Comparison of ENCODE assay signal across 8 cellular contexts in genomic region chr2:72973566-72974435, GRCh38. TPM values are rescaled to one million over a fixed set of nuclear protein-coding genes. Genes with fewer than 3 reads are reported as not detected.
A peak's percentile ranks its signal among the peaks of the same experiment; 100 is the strongest.
DNase-seq lines count a peak whose midpoint lies in the region; ATAC-seq and TF ChIP-seq lines count a peak whose summit lies in the region.

No MANE protein-coding gene starts in this region.

- TF ChIP-seq CTCF in GM20000 (IDR thresholded peaks at IDR 0.05; ENCODE audit: extremely low read depth, missing control alignments) (peak; percentile 82), OCI-LY3 (IDR thresholded peaks at IDR 0.05; ENCODE audit: low read depth, low read length) (peak; percentile 81), heart right ventricle (IDR thresholded peaks at IDR 0.05) (peak; percentile 38 to 84 (median 73)), smooth muscle cell (IDR thresholded peaks at IDR 0.05; ENCODE audit: borderline replicate concordance, insufficient read depth, poor library complexity, severe bottlenecking) (peak; percentile 73)

- H3K9ac ChIP-seq in OCI-LY3 (ENCODE audit: low read length) (no peak overlapping the region), smooth muscle cell (ENCODE audit: low read depth) (no peak overlapping the region)

- H2AFZ ChIP-seq in OCI-LY3 (ENCODE audit: low read depth, low read length): no peak overlapping the region
- H2AFZ ChIP-seq in smooth muscle cell (ENCODE audit: low read depth): no peak overlapping the region

- intact Hi-C loops in heart right ventricle (cut with DNase I): loop anchor here (2.0 to 10.0 kb wide), 5 partner anchors 39 to 82 kb away; no protein-coding TSS in a partner anchor

- H3K4me2 ChIP-seq in OCI-LY3 (ENCODE audit: low read length) (no peak overlapping the region), smooth muscle cell (no peak overlapping the region)

- H3F3A ChIP-seq in smooth muscle cell (ENCODE audit: low read depth): no peaks in the 10 kb centered on the region

- H3K9me3 ChIP-seq in OCI-LY3 (ENCODE audit: insufficient read depth, low read length): no peaks in the 10 kb centered on the region
- H3K9me3 ChIP-seq in heart right ventricle: no peaks in the 10 kb centered on the region
- H3K9me3 ChIP-seq in smooth muscle cell (replicated peaks; ENCODE audit: low read depth): no peaks in the 10 kb centered on the region

- no peaks in the 10 kb centered on the region for H3K36me3 ChIP-seq in OCI-LY3 (replicated peaks; ENCODE audit: low read depth, low read length)
- peaks cover 0 to 18% (median 0%) of the 10 kb centered on the region in 9 donors for H3K36me3 ChIP-seq in heart right ventricle
- no peaks in the 10 kb centered on the region for H3K36me3 ChIP-seq in smooth muscle cell (ENCODE audit: low read depth)

- H3K27me3 ChIP-seq in OCI-LY3 (ENCODE audit: low read depth, low read length): peaks cover 12% of the 10 kb centered on the region
- H3K27me3 ChIP-seq in heart right ventricle: no peaks in the 10 kb centered on the region
- H3K27me3 ChIP-seq in smooth muscle cell (ENCODE audit: low read depth): no peaks in the 10 kb centered on the region

- ATAC-seq in heart right ventricle (peak; percentile 65 to 89 (median 78)), HG03095 (IDR thresholded peaks at IDR 0.05; ENCODE audit: unreplicated experiment) (no peak)

- H3K79me2 ChIP-seq in OCI-LY3 (ENCODE audit: low read length) (no peaks in the 10 kb centered on the region), smooth muscle cell (ENCODE audit: low read depth) (no peaks in the 10 kb centered on the region)

- H3K4me3 ChIP-seq in OCI-LY3 (ENCODE audit: low read length): no peak overlapping the region
- no peak overlapping the region for H3K4me3 ChIP-seq in heart right ventricle
- no peak overlapping the region for H3K4me3 ChIP-seq in smooth muscle cell

- DNase-seq in DMS153 treated with DMSO at 0.1 percent for 48 hours (lab: John Stamatoyannopoulos, UW; ENCODE audit: unreplicated experiment): peak; percentile 32
- DNase-seq in GM20000 (ENCODE audit: low spot score): peak; percentile 79
- peak; percentile 14 for DNase-seq in HS-5 (ENCODE audit: low read depth)
- peak; percentile 26 for DNase-seq in activated naive CD4-positive, alpha-beta T cell treated with anti-CD3 and anti-CD28 coated beads, Interleukin-2, amount 50 U/mL, for 16 hours
- DNase-seq in heart right ventricle: peak in 1 of 2 donors; percentile 30
- no peak for DNase-seq in smooth muscle cell (lab: John Stamatoyannopoulos, UW; ENCODE audit: unreplicated experiment)

- H4K20me1 ChIP-seq in OCI-LY3 (ENCODE audit: insufficient read depth, low read length) (no peaks in the 10 kb centered on the region), smooth muscle cell (ENCODE audit: low read depth) (no peaks in the 10 kb centered on the region)

- 64 to 66% methylated on average over 12 of the region's 12 CpGs for WGBS in heart right ventricle, 2 donors
- WGBS in smooth muscle cell (ENCODE audit: low lambda C conversion rate): 50% methylated on average over 12 of the region's 12 CpGs

- H3K27ac ChIP-seq in OCI-LY3 (ENCODE audit: low read length) (no peak overlapping the region), heart right ventricle (no peak overlapping the region), smooth muscle cell (ENCODE audit: low read depth) (no peak overlapping the region)

- peaks cover 9% of the 10 kb centered on the region for H3K4me1 ChIP-seq in OCI-LY3 (ENCODE audit: low read length)
- H3K4me1 ChIP-seq in heart right ventricle: peaks cover 0 to 7% (median 0%) of the 10 kb centered on the region in 9 donors
- no peaks in the 10 kb centered on the region for H3K4me1 ChIP-seq in smooth muscle cell (ENCODE audit: low read depth)

RNA-seq across cellular contexts. Expression of gene EMX1, which starts 56.5 kb away (rescaled TPM):
- total RNA-seq in heart right ventricle (not detected), smooth muscle cell (not detected in 2 replicates)
- polyA plus RNA-seq in heart right ventricle (under 1 TPM; 0.01 to 0.07 TPM), smooth muscle cell (not detected in 2 replicates)
